In the genomic region with DNA sequence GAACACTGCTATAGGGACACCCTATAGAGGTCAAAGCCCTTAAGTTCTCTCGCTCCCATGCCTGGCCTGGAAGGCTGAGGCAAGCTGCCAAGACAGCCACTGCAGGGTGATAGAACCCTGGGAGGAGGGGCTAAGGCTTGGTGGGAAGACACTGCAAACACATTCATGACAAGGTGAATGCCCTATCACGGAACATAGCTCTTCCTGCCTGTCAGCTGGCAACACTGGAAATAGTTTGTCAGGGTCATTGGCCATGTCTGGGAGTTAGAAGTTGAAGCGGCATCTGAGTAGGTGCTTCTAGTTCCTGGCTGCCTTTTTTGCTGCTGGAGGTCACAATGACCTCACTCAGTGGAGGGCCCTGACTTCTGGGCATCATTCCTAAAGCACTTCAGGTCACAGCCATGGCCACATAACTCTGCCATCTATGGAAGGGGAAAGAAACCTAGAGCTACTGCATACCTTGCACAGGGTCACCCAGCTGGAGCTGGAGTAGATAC, we compare ENCODE assay signal across 2 cellular contexts.
TF ChIP-seq lines count a peak whose summit lies in the region.

No MANE protein-coding gene starts in this region.

TF ChIP-seq in liver, 16 proteins besides CTCF, POLR2A, EP300 and RAD21:
- TF ChIP-seq JUND (IDR thresholded peaks at IDR 0.05) (peak in 1 of 2 donors; percentile 78), NR2F2 (IDR thresholded peaks at IDR 0.05) (peak; percentile 78), HNF4A (conservative IDR thresholded peaks at IDR 0.05) (no peak), SP1 (IDR thresholded peaks at IDR 0.05) (peak; percentile 72), RXRA (IDR thresholded peaks at IDR 0.05) (peak; percentile 89)
- TF ChIP-seq, protein P1, sequence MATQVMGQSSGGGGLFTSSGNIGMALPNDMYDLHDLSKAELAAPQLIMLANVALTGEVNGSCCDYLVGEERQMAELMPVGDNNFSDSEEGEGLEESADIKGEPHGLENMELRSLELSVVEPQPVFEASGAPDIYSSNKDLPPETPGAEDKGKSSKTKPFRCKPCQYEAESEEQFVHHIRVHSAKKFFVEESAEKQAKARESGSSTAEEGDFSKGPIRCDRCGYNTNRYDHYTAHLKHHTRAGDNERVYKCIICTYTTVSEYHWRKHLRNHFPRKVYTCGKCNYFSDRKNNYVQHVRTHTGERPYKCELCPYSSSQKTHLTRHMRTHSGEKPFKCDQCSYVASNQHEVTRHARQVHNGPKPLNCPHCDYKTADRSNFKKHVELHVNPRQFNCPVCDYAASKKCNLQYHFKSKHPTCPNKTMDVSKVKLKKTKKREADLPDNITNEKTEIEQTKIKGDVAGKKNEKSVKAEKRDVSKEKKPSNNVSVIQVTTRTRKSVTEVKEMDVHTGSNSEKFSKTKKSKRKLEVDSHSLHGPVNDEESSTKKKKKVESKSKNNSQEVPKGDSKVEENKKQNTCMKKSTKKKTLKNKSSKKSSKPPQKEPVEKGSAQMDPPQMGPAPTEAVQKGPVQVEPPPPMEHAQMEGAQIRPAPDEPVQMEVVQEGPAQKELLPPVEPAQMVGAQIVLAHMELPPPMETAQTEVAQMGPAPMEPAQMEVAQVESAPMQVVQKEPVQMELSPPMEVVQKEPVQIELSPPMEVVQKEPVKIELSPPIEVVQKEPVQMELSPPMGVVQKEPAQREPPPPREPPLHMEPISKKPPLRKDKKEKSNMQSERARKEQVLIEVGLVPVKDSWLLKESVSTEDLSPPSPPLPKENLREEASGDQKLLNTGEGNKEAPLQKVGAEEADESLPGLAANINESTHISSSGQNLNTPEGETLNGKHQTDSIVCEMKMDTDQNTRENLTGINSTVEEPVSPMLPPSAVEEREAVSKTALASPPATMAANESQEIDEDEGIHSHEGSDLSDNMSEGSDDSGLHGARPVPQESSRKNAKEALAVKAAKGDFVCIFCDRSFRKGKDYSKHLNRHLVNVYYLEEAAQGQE (IDR thresholded peaks at IDR 0.05): no peak

TF ChIP-seq in HepG2, 621 proteins besides CTCF, POLR2A, EP300 and RAD21:
- TF ChIP-seq, protein P2, sequence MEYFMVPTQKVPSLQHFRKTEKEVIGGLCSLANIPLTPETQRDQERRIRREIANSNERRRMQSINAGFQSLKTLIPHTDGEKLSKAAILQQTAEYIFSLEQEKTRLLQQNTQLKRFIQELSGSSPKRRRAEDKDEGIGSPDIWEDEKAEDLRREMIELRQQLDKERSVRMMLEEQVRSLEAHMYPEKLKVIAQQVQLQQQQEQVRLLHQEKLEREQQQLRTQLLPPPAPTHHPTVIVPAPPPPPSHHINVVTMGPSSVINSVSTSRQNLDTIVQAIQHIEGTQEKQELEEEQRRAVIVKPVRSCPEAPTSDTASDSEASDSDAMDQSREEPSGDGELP (IDR thresholded peaks at IDR 0.05; ENCODE audit: borderline replicate concordance, low read depth): no peak
- TF ChIP-seq MEF2D (CRISPR knock-in tag; IDR thresholded peaks at IDR 0.05) (no peak), ZNF256 (CRISPR knock-in tag; conservative IDR thresholded peaks at IDR 0.05) (no peak), ARNT (IDR thresholded peaks at IDR 0.05) (no peak), SNAI1 (CRISPR knock-in tag; IDR thresholded peaks at IDR 0.05; ENCODE audit: borderline replicate concordance) (no peak), TGIF2 (CRISPR knock-in tag; IDR thresholded peaks at IDR 0.05) (no peak), ZNF343 (CRISPR knock-in tag; IDR thresholded peaks at IDR 0.05) (no peak), ZNF121 (CRISPR knock-in tag; IDR thresholded peaks at IDR 0.05) (no peak), ZNF609 (CRISPR knock-in tag; IDR thresholded peaks at IDR 0.05; ENCODE audit: borderline replicate concordance) (no peak), ZNF367 (CRISPR knock-in tag; IDR thresholded peaks at IDR 0.05; ENCODE audit: borderline replicate concordance) (no peak), ELF3 (CRISPR knock-in tag; IDR thresholded peaks at IDR 0.05) (no peak), ATF5 (CRISPR knock-in tag; IDR thresholded peaks at IDR 0.05; ENCODE audit: low read depth) (no peak)
